17 cellular contexts compared by ENCODE assay signal in the genomic region with DNA sequence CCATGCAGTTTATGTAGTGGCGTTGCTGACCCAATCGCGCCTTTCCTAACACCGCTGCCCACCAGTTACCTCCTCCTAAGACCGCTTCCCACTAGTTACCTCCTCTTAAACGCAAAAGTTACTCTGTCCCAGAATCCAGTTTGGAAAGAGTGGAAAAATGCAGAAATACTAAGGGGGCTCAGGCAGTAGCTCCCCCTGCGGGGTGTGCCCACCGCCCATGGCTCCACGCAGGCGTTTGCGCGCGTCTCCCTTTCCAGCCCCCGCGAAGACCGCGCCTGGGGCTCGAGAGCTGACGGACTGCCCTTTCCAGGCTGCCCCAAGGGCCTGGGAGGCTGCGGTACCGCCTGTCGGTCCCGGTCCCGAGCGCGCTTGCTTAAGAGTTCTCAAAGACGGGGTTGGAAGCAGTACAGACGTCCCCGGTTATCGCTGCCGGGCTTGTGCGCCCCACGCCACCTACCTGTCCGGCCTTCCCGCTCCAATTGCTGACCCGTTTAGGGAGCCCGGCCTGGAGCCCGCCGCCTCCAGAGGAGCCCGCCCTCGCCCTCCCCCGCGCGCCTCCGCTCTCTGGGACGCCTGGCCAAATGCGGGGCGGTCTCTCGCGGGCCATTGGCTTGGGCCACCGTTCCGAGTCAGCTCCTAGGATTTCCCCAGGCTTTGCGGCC.
A peak's percentile ranks its signal among the peaks of the same experiment; 100 is the strongest.
DNase-seq lines count a peak whose midpoint lies in the region; ATAC-seq and TF ChIP-seq lines count a peak whose summit lies in the region.
"Had no signal": no experiment of that assay in that cellular context is flagged by ENCODE, and none has a peak within 500 bp of the region (broad histone marks: within the 10 kb centered on the region; RNA-seq: fewer than 3 reads in every experiment).

No MANE protein-coding gene starts in this region.

- H3K36me3 Mint-ChIP-seq in progenitor cell of endocrine pancreas (ENCODE audit: insufficient read depth): no peaks in the 10 kb centered on the region
- H3K36me3 Mint-ChIP-seq: activated naive CD4-positive, alpha-beta T cell treated with anti-CD3 and anti-CD28 coated beads, Interleukin-2, amount 50 U/mL, for 24 hours; stimulated activated memory B cell treated with anti-CD40 and anti-IgM and Interleukin-4, amounts not matched to agents 10 μg/mL and 1 μg/mL and 100 μg/mL, for 72 hours had no signal

- peaks cover 28% of the 10 kb centered on the region for H3K4me1 Mint-ChIP-seq in progenitor cell of endocrine pancreas (ENCODE audit: low read depth)

- peak; percentile 16 for DNase-seq in GM10266 (ENCODE audit: extremely low spot score)
- DNase-seq in body of pancreas: peak; percentile 20 to 50 (median 36)
- no peak for DNase-seq in progenitor cell of endocrine pancreas (ENCODE audit: low spot score, unreplicated experiment)
- no peak for DNase-seq in NCI-H446 treated with DMSO at 0.1 percent for 48 hours (lab: John Stamatoyannopoulos, UW)
- DNase-seq in NCI-H1092 treated with DMSO at 0.1 percent for 48 hours (lab: John Stamatoyannopoulos, UW): no peak
- no peak for DNase-seq in activated CD4-positive, alpha-beta T cell treated with anti-CD3 and anti-CD28 coated beads for 48 hours
- DNase-seq: activated CD8-positive, alpha-beta memory T cell treated with anti-CD3 and anti-CD28 coated beads for 24 hours; KBM-7; left cardiac atrium; NCI-H146; NCI-H69; ovary; RPMI8226 had no signal

- no peaks in the 10 kb centered on the region for H3K9me3 Mint-ChIP-seq in progenitor cell of endocrine pancreas (ENCODE audit: low read depth)

- H3K27me3 ChIP-seq in body of pancreas: peaks cover 0 to 8% of the 10 kb centered on the region in 2 donors
- peaks cover 100% of the 10 kb centered on the region for H3K27me3 ChIP-seq in iPS-20b (ENCODE audit: insufficient read depth, low read length)
- H3K27me3 ChIP-seq: ovary had no signal

- intact Hi-C loops in body of pancreas (cut with DNase I): no loop called here

- TF ChIP-seq POLR2A in body of pancreas (IDR thresholded peaks at IDR 0.05): peak; percentile 14 to 40 (median 36)

- peak overlapping the region; percentile 32 to 71 (median 66) for H3K27ac ChIP-seq in body of pancreas
- no peak overlapping the region for H3K27ac ChIP-seq in iPS-20b (ENCODE audit: low read length)
- H3K27ac ChIP-seq: ovary had no signal

- ATAC-seq in body of pancreas (peak; percentile 47), HG03469 (IDR thresholded peaks at IDR 0.05; ENCODE audit: unreplicated experiment) (no peak)
- ATAC-seq: stimulated activated memory B cell treated with anti-CD40 and anti-IgM and Interleukin-4, amounts not matched to agents 10 μg/mL and 1 μg/mL and 100 μg/mL, for 72 hours had no signal

- H3K36me3 ChIP-seq in body of pancreas (replicated peaks in 1 of 2; ENCODE audit: insufficient read depth in 1 of 2, low read depth in 2 of 2) (no peaks in the 10 kb centered on the region), iPS-20b (ENCODE audit: insufficient read depth, low read depth, low read length) (no peaks in the 10 kb centered on the region)
- H3K36me3 ChIP-seq: ovary had no signal

- H3K4me3 Mint-ChIP-seq in progenitor cell of endocrine pancreas (ENCODE audit: low read depth): peak overlapping the region; percentile 42
- H3K4me3 Mint-ChIP-seq: activated naive CD4-positive, alpha-beta T cell treated with anti-CD3 and anti-CD28 coated beads, Interleukin-2, amount 50 U/mL, for 24 hours; stimulated activated memory B cell treated with anti-CD40 and anti-IgM and Interleukin-4, amounts not matched to agents 10 μg/mL and 1 μg/mL and 100 μg/mL, for 72 hours had no signal

- H3K4me1 ChIP-seq in body of pancreas: peaks cover 27% of the 10 kb centered on the region
- H3K4me1 ChIP-seq in iPS-20b (ENCODE audit: insufficient read depth, low read length): peaks cover 17% of the 10 kb centered on the region; the same call in 1 of the 2 replicates

- H3K9ac ChIP-seq in iPS-20b (ENCODE audit: low read depth, low read length): no peak overlapping the region

- H3K27me3 Mint-ChIP-seq in progenitor cell of endocrine pancreas: peaks cover 95% of the 10 kb centered on the region

- TF ChIP-seq CTCF in GM10266 (IDR thresholded peaks at IDR 0.05; ENCODE audit: control insufficient read depth, insufficient read depth, low read depth, missing control alignments) (no peak), body of pancreas (IDR thresholded peaks at IDR 0.05) (no peak), progenitor cell of endocrine pancreas (IDR thresholded peaks at IDR 0.05; ENCODE audit: unreplicated experiment) (no peak)

- no peak overlapping the region for H3K27ac Mint-ChIP-seq in progenitor cell of endocrine pancreas
- H3K27ac Mint-ChIP-seq: activated naive CD4-positive, alpha-beta T cell treated with anti-CD3 and anti-CD28 coated beads, Interleukin-2, amount 50 U/mL, for 24 hours; stimulated activated memory B cell treated with anti-CD40 and anti-IgM and Interleukin-4, amounts not matched to agents 10 μg/mL and 1 μg/mL and 100 μg/mL, for 72 hours had no signal

- no peak overlapping the region for H3K4me3 ChIP-seq in body of pancreas
- peak overlapping the region; percentile 79 for H3K4me3 ChIP-seq in iPS-20b (ENCODE audit: low read length)
- H3K4me3 ChIP-seq: ovary had no signal

- WGBS in body of pancreas, 2 donors: 13 to 28% methylated on average over 21 to 52 of the region's 53 CpGs

- H3K9me3 ChIP-seq in body of pancreas (no peaks in the 10 kb centered on the region), iPS-20b (ENCODE audit: insufficient read depth, low read depth, low read length) (no peaks in the 10 kb centered on the region; the same call in none of the 2 replicates)
- H3K9me3 ChIP-seq: ovary had no signal

Comparison
In these comparisons a context has a peak if more than half of its experiments do, and no peak if none do; other contexts are left out.
1. DNase-seq: peak in GM10266 (single experiment) and body of pancreas (4 of 4); none in progenitor cell of endocrine pancreas (single experiment), NCI-H446 treated with DMSO at 0.1 percent for 48 hours (single experiment), NCI-H1092 treated with DMSO at 0.1 percent for 48 hours (single experiment) and activated CD4-positive, alpha-beta T cell treated with anti-CD3 and anti-CD28 coated beads for 48 hours (single experiment).